In the genomic region with DNA sequence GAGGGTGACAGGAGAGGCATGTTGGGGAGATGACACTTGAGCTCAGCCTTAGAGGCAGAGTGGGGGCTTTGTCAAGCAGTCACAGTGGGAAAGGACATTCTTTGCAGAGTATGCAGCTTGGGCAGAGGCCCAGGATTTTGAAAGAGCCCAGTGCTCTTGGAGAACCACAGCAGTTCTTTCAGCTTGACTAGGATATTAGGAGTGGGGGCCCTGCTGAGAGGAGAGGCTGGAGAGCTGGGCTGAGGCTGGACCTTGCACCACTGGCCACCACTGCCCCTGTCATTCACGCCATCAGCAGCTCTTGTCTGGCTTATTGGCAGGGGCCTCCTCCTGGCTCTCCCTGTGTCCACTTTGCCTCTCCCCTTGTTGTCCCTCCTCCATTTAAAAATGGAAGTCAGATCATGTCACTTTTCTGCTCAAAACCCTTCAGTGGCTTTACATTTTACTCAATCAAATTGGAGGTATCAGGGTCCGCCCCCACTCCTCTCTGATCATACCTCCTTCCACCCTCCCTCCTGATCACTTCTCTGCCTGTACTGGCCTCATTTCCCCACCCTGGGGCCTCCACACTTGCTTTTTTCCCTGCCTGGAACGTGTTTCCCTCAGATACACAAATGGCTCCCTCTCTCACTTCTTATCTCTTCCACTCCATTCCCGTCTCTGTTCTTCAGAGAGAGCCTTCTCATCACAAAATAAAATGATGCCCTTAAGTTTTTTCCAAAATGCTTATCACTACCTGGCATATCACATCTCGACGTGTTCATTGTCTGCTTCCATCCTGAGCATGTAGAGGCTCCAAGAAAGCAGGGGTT, we compare ENCODE assay signal across 1 cellular context.
TF ChIP-seq lines count a peak whose summit lies in the region.

No MANE protein-coding gene starts in this region.

TF ChIP-seq in K562, 482 proteins besides CTCF, POLR2A, EP300 and RAD21 (continued from another document and continues in another):
- TF ChIP-seq, protein P1, sequence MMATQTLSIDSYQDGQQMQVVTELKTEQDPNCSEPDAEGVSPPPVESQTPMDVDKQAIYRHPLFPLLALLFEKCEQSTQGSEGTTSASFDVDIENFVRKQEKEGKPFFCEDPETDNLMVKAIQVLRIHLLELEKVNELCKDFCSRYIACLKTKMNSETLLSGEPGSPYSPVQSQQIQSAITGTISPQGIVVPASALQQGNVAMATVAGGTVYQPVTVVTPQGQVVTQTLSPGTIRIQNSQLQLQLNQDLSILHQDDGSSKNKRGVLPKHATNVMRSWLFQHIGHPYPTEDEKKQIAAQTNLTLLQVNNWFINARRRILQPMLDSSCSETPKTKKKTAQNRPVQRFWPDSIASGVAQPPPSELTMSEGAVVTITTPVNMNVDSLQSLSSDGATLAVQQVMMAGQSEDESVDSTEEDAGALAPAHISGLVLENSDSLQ (IDR thresholded peaks at IDR 0.05): no peak
- TF ChIP-seq, protein P2, sequence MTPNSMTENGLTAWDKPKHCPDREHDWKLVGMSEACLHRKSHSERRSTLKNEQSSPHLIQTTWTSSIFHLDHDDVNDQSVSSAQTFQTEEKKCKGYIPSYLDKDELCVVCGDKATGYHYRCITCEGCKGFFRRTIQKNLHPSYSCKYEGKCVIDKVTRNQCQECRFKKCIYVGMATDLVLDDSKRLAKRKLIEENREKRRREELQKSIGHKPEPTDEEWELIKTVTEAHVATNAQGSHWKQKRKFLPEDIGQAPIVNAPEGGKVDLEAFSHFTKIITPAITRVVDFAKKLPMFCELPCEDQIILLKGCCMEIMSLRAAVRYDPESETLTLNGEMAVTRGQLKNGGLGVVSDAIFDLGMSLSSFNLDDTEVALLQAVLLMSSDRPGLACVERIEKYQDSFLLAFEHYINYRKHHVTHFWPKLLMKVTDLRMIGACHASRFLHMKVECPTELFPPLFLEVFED (CRISPR knock-in tag; conservative IDR thresholded peaks at IDR 0.05): 0 out of 2 replicates have a peak, but pooled peaks have one; percentile 47
- TF ChIP-seq, protein P3, sequence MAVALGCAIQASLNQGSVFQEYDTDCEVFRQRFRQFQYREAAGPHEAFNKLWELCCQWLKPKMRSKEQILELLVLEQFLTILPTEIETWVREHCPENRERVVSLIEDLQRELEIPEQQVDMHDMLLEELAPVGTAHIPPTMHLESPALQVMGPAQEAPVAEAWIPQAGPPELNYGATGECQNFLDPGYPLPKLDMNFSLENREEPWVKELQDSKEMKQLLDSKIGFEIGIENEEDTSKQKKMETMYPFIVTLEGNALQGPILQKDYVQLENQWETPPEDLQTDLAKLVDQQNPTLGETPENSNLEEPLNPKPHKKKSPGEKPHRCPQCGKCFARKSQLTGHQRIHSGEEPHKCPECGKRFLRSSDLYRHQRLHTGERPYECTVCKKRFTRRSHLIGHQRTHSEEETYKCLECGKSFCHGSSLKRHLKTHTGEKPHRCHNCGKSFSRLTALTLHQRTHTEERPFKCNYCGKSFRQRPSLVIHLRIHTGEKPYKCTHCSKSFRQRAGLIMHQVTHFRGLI (CRISPR knock-in tag; IDR thresholded peaks at IDR 0.05): no peak
- TF ChIP-seq IFI16 (CRISPR knock-in tag; IDR thresholded peaks at IDR 0.05) (no peak), ZC3H8 (IDR thresholded peaks at IDR 0.05) (no peak), KLF1 (tag; IDR thresholded peaks at IDR 0.05) (no peak), GTF2A2 (tag; IDR thresholded peaks at IDR 0.05) (no peak), ERF (CRISPR knock-in tag; IDR thresholded peaks at IDR 0.05) (no peak), MTA2 (IDR thresholded peaks at IDR 0.05; ENCODE audit: low read depth) (peak; percentile 52; the same call in 1 of the 2 replicates), SIN3B (IDR thresholded peaks at IDR 0.05; ENCODE audit: low read depth) (no peak), ZNF696 (CRISPR knock-in tag; conservative IDR thresholded peaks at IDR 0.05) (no peak), CHD4 (IDR thresholded peaks at IDR 0.05; ENCODE audit: insufficient read depth, insufficient replicate concordance, low read depth, low read length, poor library complexity, severe bottlenecking) (no peak), HOXB6 (CRISPR knock-in tag; IDR thresholded peaks at IDR 0.05; ENCODE audit: borderline replicate concordance) (no peak), ZNF644 (tag; IDR thresholded peaks at IDR 0.05; ENCODE audit: low read depth) (no peak), ZBED1 (IDR thresholded peaks at IDR 0.05) (no peak), LEF1 (IDR thresholded peaks at IDR 0.05) (no peak), MTA3 (IDR thresholded peaks at IDR 0.05; ENCODE audit: borderline replicate concordance) (no peak), CBX2 (IDR thresholded peaks at IDR 0.05; ENCODE audit: insufficient read depth, low read length, poor library complexity, severe bottlenecking) (no peak), PRPF4 (IDR thresholded peaks at IDR 0.05; ENCODE audit: insufficient read depth, low read depth, low read length, poor library complexity, severe bottlenecking) (no peak), MCM7 (IDR thresholded peaks at IDR 0.05) (no peak), ZNF274 (IDR thresholded peaks at IDR 0.05; ENCODE audit: borderline replicate concordance, low read depth, low read length) (no peak), HDAC1 (IDR thresholded peaks at IDR 0.05) (0 out of 4 replicates have a peak, but pooled peaks of 1 of the 2 experiments have one; percentile 32), SRF (CRISPR knock-in tag; IDR thresholded peaks at IDR 0.05) (no peak), TBP (optimal IDR thresholded peaks at IDR 0.05; ENCODE audit: low read depth, low read length) (no peak), ZNF589 (CRISPR knock-in tag; IDR thresholded peaks at IDR 0.05; ENCODE audit: low read depth) (no peak), POLR2AphosphoS2 (IDR thresholded peaks at IDR 0.05; ENCODE audit: low read length) (no peak), CHD2 (IDR thresholded peaks at IDR 0.05; ENCODE audit: low read depth, low read length) (no peak), ZNF184 (CRISPR knock-in tag; IDR thresholded peaks at IDR 0.05) (no peak), ZNF707 (CRISPR knock-in tag; conservative IDR thresholded peaks at IDR 0.05) (no peak), NFE2 (IDR thresholded peaks at IDR 0.05; ENCODE audit: low read depth) (no peak), SMAD4 (CRISPR knock-in tag; conservative IDR thresholded peaks at IDR 0.05) (no peak), SIRT6 (IDR thresholded peaks at IDR 0.05; ENCODE audit: low read depth, low read length) (no peak)
- TF ChIP-seq, protein P4, sequence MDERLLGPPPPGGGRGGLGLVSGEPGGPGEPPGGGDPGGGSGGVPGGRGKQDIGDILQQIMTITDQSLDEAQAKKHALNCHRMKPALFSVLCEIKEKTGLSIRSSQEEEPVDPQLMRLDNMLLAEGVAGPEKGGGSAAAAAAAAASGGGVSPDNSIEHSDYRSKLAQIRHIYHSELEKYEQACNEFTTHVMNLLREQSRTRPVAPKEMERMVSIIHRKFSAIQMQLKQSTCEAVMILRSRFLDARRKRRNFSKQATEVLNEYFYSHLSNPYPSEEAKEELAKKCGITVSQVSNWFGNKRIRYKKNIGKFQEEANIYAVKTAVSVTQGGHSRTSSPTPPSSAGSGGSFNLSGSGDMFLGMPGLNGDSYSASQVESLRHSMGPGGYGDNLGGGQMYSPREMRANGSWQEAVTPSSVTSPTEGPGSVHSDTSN (CRISPR knock-in tag; IDR thresholded peaks at IDR 0.05; ENCODE audit: low read depth): no peak
- TF ChIP-seq, protein P4 (tag; conservative IDR thresholded peaks at IDR 0.05; ENCODE audit: low read depth): no peak
- TF ChIP-seq, protein P5, sequence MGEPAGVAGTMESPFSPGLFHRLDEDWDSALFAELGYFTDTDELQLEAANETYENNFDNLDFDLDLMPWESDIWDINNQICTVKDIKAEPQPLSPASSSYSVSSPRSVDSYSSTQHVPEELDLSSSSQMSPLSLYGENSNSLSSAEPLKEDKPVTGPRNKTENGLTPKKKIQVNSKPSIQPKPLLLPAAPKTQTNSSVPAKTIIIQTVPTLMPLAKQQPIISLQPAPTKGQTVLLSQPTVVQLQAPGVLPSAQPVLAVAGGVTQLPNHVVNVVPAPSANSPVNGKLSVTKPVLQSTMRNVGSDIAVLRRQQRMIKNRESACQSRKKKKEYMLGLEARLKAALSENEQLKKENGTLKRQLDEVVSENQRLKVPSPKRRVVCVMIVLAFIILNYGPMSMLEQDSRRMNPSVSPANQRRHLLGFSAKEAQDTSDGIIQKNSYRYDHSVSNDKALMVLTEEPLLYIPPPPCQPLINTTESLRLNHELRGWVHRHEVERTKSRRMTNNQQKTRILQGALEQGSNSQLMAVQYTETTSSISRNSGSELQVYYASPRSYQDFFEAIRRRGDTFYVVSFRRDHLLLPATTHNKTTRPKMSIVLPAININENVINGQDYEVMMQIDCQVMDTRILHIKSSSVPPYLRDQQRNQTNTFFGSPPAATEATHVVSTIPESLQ (CRISPR knock-in tag; IDR thresholded peaks at IDR 0.05): no peak
- TF ChIP-seq, protein P6, sequence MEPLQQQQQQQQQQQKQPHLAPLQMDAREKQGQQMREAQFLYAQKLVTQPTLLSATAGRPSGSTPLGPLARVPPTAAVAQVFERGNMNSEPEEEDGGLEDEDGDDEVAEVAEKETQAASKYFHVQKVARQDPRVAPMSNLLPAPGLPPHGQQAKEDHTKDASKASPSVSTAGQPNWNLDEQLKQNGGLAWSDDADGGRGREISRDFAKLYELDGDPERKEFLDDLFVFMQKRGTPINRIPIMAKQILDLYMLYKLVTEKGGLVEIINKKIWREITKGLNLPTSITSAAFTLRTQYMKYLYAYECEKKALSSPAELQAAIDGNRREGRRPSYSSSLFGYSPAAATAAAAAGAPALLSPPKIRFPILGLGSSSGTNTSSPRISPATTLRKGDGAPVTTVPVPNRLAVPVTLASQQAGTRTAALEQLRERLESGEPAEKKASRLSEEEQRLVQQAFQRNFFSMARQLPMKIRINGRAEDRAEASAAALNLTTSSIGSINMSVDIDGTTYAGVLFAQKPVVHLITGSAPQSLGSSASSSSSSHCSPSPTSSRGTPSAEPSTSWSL (CRISPR knock-in tag; IDR thresholded peaks at IDR 0.05; ENCODE audit: borderline replicate concordance): no peak
- TF ChIP-seq, protein P7, sequence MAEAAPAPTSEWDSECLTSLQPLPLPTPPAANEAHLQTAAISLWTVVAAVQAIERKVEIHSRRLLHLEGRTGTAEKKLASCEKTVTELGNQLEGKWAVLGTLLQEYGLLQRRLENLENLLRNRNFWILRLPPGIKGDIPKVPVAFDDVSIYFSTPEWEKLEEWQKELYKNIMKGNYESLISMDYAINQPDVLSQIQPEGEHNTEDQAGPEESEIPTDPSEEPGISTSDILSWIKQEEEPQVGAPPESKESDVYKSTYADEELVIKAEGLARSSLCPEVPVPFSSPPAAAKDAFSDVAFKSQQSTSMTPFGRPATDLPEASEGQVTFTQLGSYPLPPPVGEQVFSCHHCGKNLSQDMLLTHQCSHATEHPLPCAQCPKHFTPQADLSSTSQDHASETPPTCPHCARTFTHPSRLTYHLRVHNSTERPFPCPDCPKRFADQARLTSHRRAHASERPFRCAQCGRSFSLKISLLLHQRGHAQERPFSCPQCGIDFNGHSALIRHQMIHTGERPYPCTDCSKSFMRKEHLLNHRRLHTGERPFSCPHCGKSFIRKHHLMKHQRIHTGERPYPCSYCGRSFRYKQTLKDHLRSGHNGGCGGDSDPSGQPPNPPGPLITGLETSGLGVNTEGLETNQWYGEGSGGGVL (CRISPR knock-in tag; IDR thresholded peaks at IDR 0.05): no peak
- TF ChIP-seq, protein P8, sequence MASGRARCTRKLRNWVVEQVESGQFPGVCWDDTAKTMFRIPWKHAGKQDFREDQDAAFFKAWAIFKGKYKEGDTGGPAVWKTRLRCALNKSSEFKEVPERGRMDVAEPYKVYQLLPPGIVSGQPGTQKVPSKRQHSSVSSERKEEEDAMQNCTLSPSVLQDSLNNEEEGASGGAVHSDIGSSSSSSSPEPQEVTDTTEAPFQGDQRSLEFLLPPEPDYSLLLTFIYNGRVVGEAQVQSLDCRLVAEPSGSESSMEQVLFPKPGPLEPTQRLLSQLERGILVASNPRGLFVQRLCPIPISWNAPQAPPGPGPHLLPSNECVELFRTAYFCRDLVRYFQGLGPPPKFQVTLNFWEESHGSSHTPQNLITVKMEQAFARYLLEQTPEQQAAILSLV (tag; IDR thresholded peaks at IDR 0.05): no peak
- TF ChIP-seq, protein P9, sequence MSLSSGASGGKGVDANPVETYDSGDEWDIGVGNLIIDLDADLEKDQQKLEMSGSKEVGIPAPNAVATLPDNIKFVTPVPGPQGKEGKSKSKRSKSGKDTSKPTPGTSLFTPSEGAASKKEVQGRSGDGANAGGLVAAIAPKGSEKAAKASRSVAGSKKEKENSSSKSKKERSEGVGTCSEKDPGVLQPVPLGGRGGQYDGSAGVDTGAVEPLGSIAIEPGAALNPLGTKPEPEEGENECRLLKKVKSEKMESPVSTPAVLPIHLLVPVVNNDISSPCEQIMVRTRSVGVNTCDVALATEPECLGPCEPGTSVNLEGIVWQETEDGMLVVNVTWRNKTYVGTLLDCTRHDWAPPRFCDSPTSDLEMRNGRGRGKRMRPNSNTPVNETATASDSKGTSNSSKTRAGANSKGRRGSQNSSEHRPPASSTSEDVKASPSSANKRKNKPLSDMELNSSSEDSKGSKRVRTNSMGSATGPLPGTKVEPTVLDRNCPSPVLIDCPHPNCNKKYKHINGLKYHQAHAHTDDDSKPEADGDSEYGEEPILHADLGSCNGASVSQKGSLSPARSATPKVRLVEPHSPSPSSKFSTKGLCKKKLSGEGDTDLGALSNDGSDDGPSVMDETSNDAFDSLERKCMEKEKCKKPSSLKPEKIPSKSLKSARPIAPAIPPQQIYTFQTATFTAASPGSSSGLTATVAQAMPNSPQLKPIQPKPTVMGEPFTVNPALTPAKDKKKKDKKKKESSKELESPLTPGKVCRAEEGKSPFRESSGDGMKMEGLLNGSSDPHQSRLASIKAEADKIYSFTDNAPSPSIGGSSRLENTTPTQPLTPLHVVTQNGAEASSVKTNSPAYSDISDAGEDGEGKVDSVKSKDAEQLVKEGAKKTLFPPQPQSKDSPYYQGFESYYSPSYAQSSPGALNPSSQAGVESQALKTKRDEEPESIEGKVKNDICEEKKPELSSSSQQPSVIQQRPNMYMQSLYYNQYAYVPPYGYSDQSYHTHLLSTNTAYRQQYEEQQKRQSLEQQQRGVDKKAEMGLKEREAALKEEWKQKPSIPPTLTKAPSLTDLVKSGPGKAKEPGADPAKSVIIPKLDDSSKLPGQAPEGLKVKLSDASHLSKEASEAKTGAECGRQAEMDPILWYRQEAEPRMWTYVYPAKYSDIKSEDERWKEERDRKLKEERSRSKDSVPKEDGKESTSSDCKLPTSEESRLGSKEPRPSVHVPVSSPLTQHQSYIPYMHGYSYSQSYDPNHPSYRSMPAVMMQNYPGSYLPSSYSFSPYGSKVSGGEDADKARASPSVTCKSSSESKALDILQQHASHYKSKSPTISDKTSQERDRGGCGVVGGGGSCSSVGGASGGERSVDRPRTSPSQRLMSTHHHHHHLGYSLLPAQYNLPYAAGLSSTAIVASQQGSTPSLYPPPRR (CRISPR knock-in tag; IDR thresholded peaks at IDR 0.05; ENCODE audit: borderline replicate concordance): no peak
